8 cellular contexts compared by ENCODE assay signal in the genomic region with DNA sequence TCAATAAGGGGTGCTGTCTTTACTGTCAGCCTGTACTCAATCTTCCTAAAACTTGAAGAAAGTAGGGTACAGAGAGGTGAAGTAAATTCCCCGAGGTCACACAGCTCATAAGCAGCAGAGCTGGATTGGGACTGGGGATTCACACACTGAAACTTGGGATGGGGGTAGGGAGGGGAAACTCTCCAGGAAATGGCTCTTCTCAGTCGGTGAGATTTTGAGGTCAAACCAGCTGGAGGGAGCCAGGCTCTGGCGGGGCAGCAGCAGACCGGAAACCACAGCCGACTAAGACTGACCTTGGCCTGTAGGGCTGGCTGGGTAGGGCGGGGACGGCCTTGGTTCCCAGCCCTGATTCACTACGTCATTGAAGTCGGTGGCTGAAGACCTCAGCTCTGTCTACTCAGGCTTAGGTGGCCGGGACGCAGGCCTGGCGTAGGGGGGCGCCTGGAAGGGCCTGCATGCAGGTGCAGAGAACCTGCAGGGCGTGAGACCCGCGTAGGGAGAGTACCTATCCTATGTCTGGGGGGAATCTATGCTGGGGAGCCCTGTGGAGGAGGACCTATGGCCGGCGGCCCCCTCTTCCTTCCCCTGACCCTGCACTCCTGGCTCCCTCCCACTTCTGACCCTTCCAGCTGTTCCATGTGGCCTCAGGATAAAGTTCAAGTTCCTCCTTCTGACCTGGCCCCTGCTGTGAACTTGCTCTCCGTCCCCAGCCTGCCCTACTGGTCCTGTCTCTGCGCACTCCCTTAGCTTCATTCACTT. TPM values are rescaled to one million over a fixed set of nuclear protein-coding genes. Genes with fewer than 3 reads are reported as not detected.
A peak's percentile ranks its signal among the peaks of the same experiment; 100 is the strongest.
DNase-seq lines count a peak whose midpoint lies in the region; ATAC-seq and TF ChIP-seq lines count a peak whose summit lies in the region.

No MANE protein-coding gene starts in this region.

- ATAC-seq in GM21825 (IDR thresholded peaks at IDR 0.05; ENCODE audit: unreplicated experiment): peak; percentile 89

- no peak overlapping the region for H3K27ac ChIP-seq in mammary epithelial cell (ENCODE audit: insufficient read depth, low read depth, low read length)

- no peaks in the 10 kb centered on the region for H3K27me3 ChIP-seq in mammary epithelial cell (ENCODE audit: insufficient read depth, low read length)
- no peaks in the 10 kb centered on the region for H3K27me3 ChIP-seq in kidney epithelial cell (ENCODE audit: control insufficient read depth, insufficient read depth, low read length)

- no peaks in the 10 kb centered on the region for H3K79me2 ChIP-seq in mammary epithelial cell (ENCODE audit: insufficient read depth, low read length)

- H3K4me3 ChIP-seq in mammary epithelial cell (replicated peaks in 1 of 3; ENCODE audit: insufficient read depth in 1 of 3, low read depth in 2 of 3, low read length in 3 of 3): no peak overlapping the region
- H3K4me3 ChIP-seq in kidney epithelial cell (ENCODE audit: low read depth, low read length): no peak overlapping the region

- CTCF ChIA-PET in mammary epithelial cell (lab: Charles Lee; ENCODE audit: low non-redundant PET): no interaction called here

- no peaks in the 10 kb centered on the region for H3K4me1 ChIP-seq in mammary epithelial cell (ENCODE audit: insufficient read depth, low read length)

- H4K20me1 ChIP-seq in mammary epithelial cell (ENCODE audit: insufficient read depth, low read length): no peaks in the 10 kb centered on the region

- H3K36me3 ChIP-seq in mammary epithelial cell (ENCODE audit: insufficient read depth, low read length): no peaks in the 10 kb centered on the region
- H3K36me3 ChIP-seq in kidney epithelial cell (ENCODE audit: control insufficient read depth, insufficient read depth, low read length): no peaks in the 10 kb centered on the region

- dilution Hi-C loops in mammary epithelial cell (cut with HindIII; ENCODE audit: low sequenced_read_pairs): no loop called here

- DNase-seq in EH (ENCODE audit: low read depth): peak; percentile 85
- DNase-seq in MV-4-11 (lab: John Stamatoyannopoulos, UW): peak; percentile 94
- peak; percentile 27 for DNase-seq in mammary epithelial cell
- DNase-seq in kidney epithelial cell (ENCODE audit: low read depth): peak; percentile 86
- DNase-seq in stimulated activated CD8-positive, alpha-beta memory T cell treated with anti-CD3 and anti-CD28 coated beads, Interleukin-7, amount 100 ng/mL, for 4 hours (ENCODE audit: low read depth in 2 of 2): peak; percentile 0 to 27
- DNase-seq in stimulated activated CD4-positive, alpha-beta T cell treated with anti-CD3 and anti-CD28 coated beads, Interleukin-12 subunit alpha, Interleukin-12 subunit beta, amount 100 ng/mL, for 4 hours: no peak
- no peak for DNase-seq in DMS153 treated with DMSO at 0.1 percent for 48 hours (lab: John Stamatoyannopoulos, UW; ENCODE audit: unreplicated experiment)

- BruUV-seq in mammary epithelial cell (replicated peaks; lab: Mats Ljungman, UMichigan): no TSS peak

- intact Hi-C loops in mammary epithelial cell (cut with micrococcal nuclease): no loop called here

- in situ Hi-C loops in mammary epithelial cell (cut with MboI; ENCODE audit: low sequenced_read_pairs in 2 of 2): no loop called here

- H3K4me2 ChIP-seq in mammary epithelial cell (ENCODE audit: insufficient read depth, low read depth, low read length): no peak overlapping the region

- H3K9ac ChIP-seq in mammary epithelial cell (ENCODE audit: insufficient read depth, low read length): no peak overlapping the region

- TF ChIP-seq CTCF in mammary epithelial cell (conservative IDR thresholded peaks at IDR 0.05 in 1 of 2, IDR thresholded peaks at IDR 0.05 in 1 of 2; ENCODE audit: extremely low read depth in 1 of 2, insufficient read depth in 1 of 2, low read depth in 1 of 2, low read length in 2 of 2) (no peak), kidney epithelial cell (IDR thresholded peaks at IDR 0.05; ENCODE audit: insufficient read depth, low read length, poor library complexity, severe bottlenecking) (no peak)

- H2AFZ ChIP-seq in mammary epithelial cell (ENCODE audit: low read depth, low read length): no peak overlapping the region

- H3K9me3 ChIP-seq in mammary epithelial cell (replicated peaks; ENCODE audit: insufficient read depth, low read length): no peaks in the 10 kb centered on the region

- 81% methylated on average over 16 of the region's 20 CpGs for WGBS in mammary epithelial cell (ENCODE audit: low coverage, missing lambda C conversion rate)

RNA-seq across cellular contexts. Expression of gene SLC4A1, which starts 11.8 kb away (rescaled TPM):
- total RNA-seq in mammary epithelial cell (not detected), kidney epithelial cell (not detected in 2 replicates)
- polyA plus RNA-seq in mammary epithelial cell: not detected
- not detected for polyA minus RNA-seq in mammary epithelial cell

RNA-seq across cellular contexts. Expression of gene RUNDC3A, which starts 28.6 kb away (rescaled TPM):
- total RNA-seq in mammary epithelial cell: 1 to 10 TPM; 1.3 TPM
- polyA plus RNA-seq in mammary epithelial cell: 1.2 TPM
- not detected for polyA minus RNA-seq in mammary epithelial cell
- total RNA-seq in kidney epithelial cell: 3.3 and 12.3 TPM in 2 replicates

RNA-seq across cellular contexts. Expression of gene SLC25A39, which starts 44.9 kb away (rescaled TPM):
- total RNA-seq in mammary epithelial cell: 100 to 1,000 TPM; 116 to 169 TPM
- polyA plus RNA-seq in mammary epithelial cell: 176 TPM
- 171 TPM for polyA minus RNA-seq in mammary epithelial cell
- total RNA-seq in kidney epithelial cell: 145 and 146 TPM in 2 replicates

Comparison
In these comparisons a context has a peak if more than half of its experiments do, and no peak if none do; other contexts are left out.
1. DNase-seq: peak in EH (single experiment), MV-4-11 (single experiment), mammary epithelial cell (single experiment), kidney epithelial cell (single experiment) and stimulated activated CD8-positive, alpha-beta memory T cell treated with anti-CD3 and anti-CD28 coated beads, Interleukin-7, amount 100 ng/mL, for 4 hours (2 of 2); none in stimulated activated CD4-positive, alpha-beta T cell treated with anti-CD3 and anti-CD28 coated beads, Interleukin-12 subunit alpha, Interleukin-12 subunit beta, amount 100 ng/mL, for 4 hours (single experiment) and DMS153 treated with DMSO at 0.1 percent for 48 hours (single experiment).